1 cellular context compared by ENCODE assay signal in the genomic region with DNA sequence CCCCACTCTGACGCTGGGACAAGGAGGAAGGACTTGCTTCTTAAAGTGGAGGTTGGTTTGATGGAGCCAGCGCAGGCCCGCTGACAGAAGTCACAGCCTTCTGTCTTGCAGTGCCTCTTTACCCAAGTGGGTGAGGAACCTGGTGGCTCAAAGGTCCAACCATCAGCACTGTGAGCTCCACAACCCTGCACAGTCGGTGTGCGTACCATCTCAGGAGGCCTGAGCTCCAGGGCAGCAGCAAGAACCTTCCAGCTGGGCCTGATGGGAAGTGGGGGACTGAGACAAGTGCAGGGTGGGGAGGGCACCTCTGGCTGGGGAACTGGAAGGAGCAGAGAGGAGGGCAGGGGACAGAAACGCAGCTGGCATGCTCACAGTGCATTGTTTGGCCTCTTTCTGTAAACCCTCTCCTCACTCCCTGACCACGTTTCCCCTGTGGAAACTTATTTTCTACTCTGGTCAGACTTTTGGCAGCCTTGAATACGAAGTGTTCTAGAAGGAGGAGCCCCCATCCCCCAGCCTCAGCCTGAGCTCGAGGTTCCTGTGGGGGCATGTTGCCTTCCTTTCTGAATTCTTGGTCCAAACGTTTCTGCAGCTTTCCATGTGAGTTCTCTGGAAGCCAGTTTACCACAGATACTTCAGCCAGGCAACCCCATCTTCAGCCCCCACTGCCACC.
TF ChIP-seq lines count a peak whose summit lies in the region.

No MANE protein-coding gene starts in this region.

TF ChIP-seq in IMR-90, 13 proteins besides CTCF, POLR2A, EP300 and RAD21:
- no peak for TF ChIP-seq SMC3 (IDR thresholded peaks at IDR 0.05; ENCODE audit: low read depth, low read length)
- TF ChIP-seq, protein P1, sequence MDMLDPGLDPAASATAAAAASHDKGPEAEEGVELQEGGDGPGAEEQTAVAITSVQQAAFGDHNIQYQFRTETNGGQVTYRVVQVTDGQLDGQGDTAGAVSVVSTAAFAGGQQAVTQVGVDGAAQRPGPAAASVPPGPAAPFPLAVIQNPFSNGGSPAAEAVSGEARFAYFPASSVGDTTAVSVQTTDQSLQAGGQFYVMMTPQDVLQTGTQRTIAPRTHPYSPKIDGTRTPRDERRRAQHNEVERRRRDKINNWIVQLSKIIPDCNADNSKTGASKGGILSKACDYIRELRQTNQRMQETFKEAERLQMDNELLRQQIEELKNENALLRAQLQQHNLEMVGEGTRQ (IDR thresholded peaks at IDR 0.05; ENCODE audit: low read depth, low read length) = no peak
- no peak for TF ChIP-seq CHD1 (IDR thresholded peaks at IDR 0.05; ENCODE audit: low read depth, low read length)
- TF ChIP-seq MAFK (IDR thresholded peaks at IDR 0.05; ENCODE audit: low read depth, low read length) = no peak
- no peak for TF ChIP-seq MAZ (IDR thresholded peaks at IDR 0.05; ENCODE audit: borderline replicate concordance, low read depth, low read length)
- no peak for TF ChIP-seq BHLHE40 (IDR thresholded peaks at IDR 0.05; ENCODE audit: low read depth, low read length)
- no peak for TF ChIP-seq RFX5 (IDR thresholded peaks at IDR 0.05; ENCODE audit: low read depth, low read length)
- no peak for TF ChIP-seq FOS (IDR thresholded peaks at IDR 0.05; ENCODE audit: low read depth, low read length)
- no peak for TF ChIP-seq NFE2L2 (IDR thresholded peaks at IDR 0.05; ENCODE audit: low read depth, low read length)
- no peak for TF ChIP-seq CEBPB (IDR thresholded peaks at IDR 0.05; ENCODE audit: low read depth, low read length)
- TF ChIP-seq, protein P2, sequence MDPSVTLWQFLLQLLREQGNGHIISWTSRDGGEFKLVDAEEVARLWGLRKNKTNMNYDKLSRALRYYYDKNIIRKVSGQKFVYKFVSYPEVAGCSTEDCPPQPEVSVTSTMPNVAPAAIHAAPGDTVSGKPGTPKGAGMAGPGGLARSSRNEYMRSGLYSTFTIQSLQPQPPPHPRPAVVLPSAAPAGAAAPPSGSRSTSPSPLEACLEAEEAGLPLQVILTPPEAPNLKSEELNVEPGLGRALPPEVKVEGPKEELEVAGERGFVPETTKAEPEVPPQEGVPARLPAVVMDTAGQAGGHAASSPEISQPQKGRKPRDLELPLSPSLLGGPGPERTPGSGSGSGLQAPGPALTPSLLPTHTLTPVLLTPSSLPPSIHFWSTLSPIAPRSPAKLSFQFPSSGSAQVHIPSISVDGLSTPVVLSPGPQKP (IDR thresholded peaks at IDR 0.05; ENCODE audit: borderline replicate concordance, low read depth, low read length) = no peak
- TF ChIP-seq MXI1 (IDR thresholded peaks at IDR 0.05; ENCODE audit: borderline replicate concordance, low read depth, low read length) = no peak
- no peak for TF ChIP-seq RCOR1 (IDR thresholded peaks at IDR 0.05; ENCODE audit: insufficient replicate concordance, low read length)
